ENCODE assay signal across 14 cellular contexts in the genomic region with DNA sequence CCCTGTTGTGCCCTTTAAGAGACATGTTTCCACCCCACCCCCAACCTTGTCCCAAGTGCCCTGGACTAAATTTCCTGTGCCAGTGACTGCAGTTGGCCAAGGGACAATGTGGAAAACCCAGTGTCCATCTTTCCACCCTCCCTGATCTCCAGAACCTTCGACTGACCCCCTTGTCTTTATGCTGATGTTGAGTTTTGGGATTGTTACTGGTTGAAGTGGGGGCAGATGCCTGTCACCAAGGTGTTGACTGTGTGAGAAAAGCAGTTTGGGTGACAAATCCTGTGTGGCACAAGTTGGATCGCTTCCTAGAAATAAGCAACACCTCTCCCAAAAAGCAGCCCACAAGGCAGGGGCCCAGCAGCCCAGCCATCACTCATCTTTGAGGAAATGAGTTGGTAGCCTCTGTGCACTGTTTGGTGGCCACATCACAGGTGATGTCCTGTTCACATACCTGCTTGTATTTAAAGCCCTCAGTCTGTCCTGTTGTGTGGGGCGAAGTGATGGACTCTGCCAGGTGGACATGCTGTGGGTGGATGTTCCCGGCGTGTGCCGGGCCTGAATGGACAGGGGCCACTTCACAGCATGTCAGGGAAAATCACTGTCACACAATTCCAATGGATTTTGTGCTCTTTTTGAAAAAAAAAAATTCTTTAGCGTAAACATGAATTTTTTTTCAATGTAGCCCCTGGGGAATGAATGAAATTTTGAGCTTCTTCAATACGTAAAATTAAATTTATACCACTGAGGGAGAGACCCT. TPM values are rescaled to one million over a fixed set of nuclear protein-coding genes. Genes with fewer than 3 reads are reported as not detected.
DNase-seq lines count a peak whose midpoint lies in the region; ATAC-seq and TF ChIP-seq lines count a peak whose summit lies in the region.
"Had no signal": no experiment of that assay in that cellular context is flagged by ENCODE, and none has a peak within 500 bp of the region (broad histone marks: within the 10 kb centered on the region; RNA-seq: fewer than 3 reads in every experiment).

No MANE protein-coding gene starts in this region.

- H3K9ac ChIP-seq in HCT116 (ENCODE audit: low read length) (no peak overlapping the region), parathyroid adenoma (no peak overlapping the region)

- intact Hi-C loops in HCT116 (cut with micrococcal nuclease) = no loop called here

- POLR2A ChIA-PET in HCT116 (lab: Charles Lee) = no interaction called here
- POLR2A ChIA-PET in HEK293T (lab: Yijun Ruan, JAX) = interaction anchor here (3.2 kb wide), 1 partner anchor 32 kb away, joined by 9 read pairs; the partner anchor contains the start of gene MFN2

- H3K9me3 ChIP-seq in HCT116 (ENCODE audit: control insufficient read depth in 1 of 2, insufficient read depth in 1 of 2, low read depth in 1 of 2, low read length in 2 of 2) (no peaks in the 10 kb centered on the region), parathyroid adenoma (ENCODE audit: control insufficient read depth, low read length) (no peaks in the 10 kb centered on the region)
- H3K9me3 ChIP-seq: colonic mucosa had no signal

- no peaks in the 10 kb centered on the region for H3K27me3 Mint-ChIP-seq in activated T-cell treated with anti-CD3 and anti-CD28 coated beads, Interleukin-2, amount 50 U/mL, for 24 hours
- no peaks in the 10 kb centered on the region for H3K27me3 Mint-ChIP-seq in activated naive CD8-positive, alpha-beta T cell treated with anti-CD3 and anti-CD28 coated beads, Interleukin-2, amount 50 U/mL, for 24 hours

- peaks cover 65% of the 10 kb centered on the region for H3K36me3 Mint-ChIP-seq in activated T-cell treated with anti-CD3 and anti-CD28 coated beads, Interleukin-2, amount 50 U/mL, for 24 hours (ENCODE audit: low read depth)
- peaks cover 19% of the 10 kb centered on the region for H3K36me3 Mint-ChIP-seq in activated naive CD8-positive, alpha-beta T cell treated with anti-CD3 and anti-CD28 coated beads, Interleukin-2, amount 50 U/mL, for 24 hours (ENCODE audit: low read depth)

- H3K9me3 Mint-ChIP-seq in activated T-cell treated with anti-CD3 and anti-CD28 coated beads, Interleukin-2, amount 50 U/mL, for 24 hours = no peaks in the 10 kb centered on the region
- H3K9me3 Mint-ChIP-seq in activated naive CD8-positive, alpha-beta T cell treated with anti-CD3 and anti-CD28 coated beads, Interleukin-2, amount 50 U/mL, for 24 hours = no peaks in the 10 kb centered on the region

- no peak overlapping the region for H3K27ac ChIP-seq in HCT116 (ENCODE audit: low read depth, low read length)
- H3K27ac ChIP-seq in parathyroid adenoma = peak overlapping the region; percentile 78
- H3K27ac ChIP-seq: colonic mucosa had no signal

- no peaks in the 10 kb centered on the region for H3K9me2 ChIP-seq in HCT116 (ENCODE audit: insufficient read depth)

- in situ Hi-C loops in GM13977 (cut with MboI; ENCODE audit: low pct_unique_long_range_greater_than_20kb, low sequenced_read_pairs, unreplicated experiment) = no loop called here

- H3K4me2 ChIP-seq in HCT116 (ENCODE audit: low read length) (no peak overlapping the region), parathyroid adenoma (ENCODE audit: low read length) (peak overlapping the region; percentile 41)

- TF ChIP-seq POLR2A in HCT116 (IDR thresholded peaks at IDR 0.05; ENCODE audit: borderline replicate concordance, extremely low read depth, insufficient read depth, insufficient read length) = no peak

- no peaks in the 10 kb centered on the region for H3K79me2 ChIP-seq in HCT116 (ENCODE audit: insufficient read depth, low read length)
- no peaks in the 10 kb centered on the region for H3K79me2 ChIP-seq in parathyroid adenoma

- H3K27me3 ChIP-seq in HCT116 (ENCODE audit: insufficient read depth, low read length) = no peaks in the 10 kb centered on the region
- no peaks in the 10 kb centered on the region for H3K27me3 ChIP-seq in parathyroid adenoma (ENCODE audit: control insufficient read depth, insufficient read depth, low read length)
- H3K27me3 ChIP-seq: colonic mucosa had no signal

- no peak for TF ChIP-seq CTCF in HCT116 (IDR thresholded peaks at IDR 0.05 in 2 of 3, conservative IDR thresholded peaks at IDR 0.05 in 1 of 3; ENCODE audit: borderline replicate concordance in 1 of 3, insufficient read depth in 1 of 3, low read depth in 2 of 3, low read length in 2 of 3)
- TF ChIP-seq CTCF in parathyroid adenoma (IDR thresholded peaks at IDR 0.05) = no peak
- TF ChIP-seq CTCF in GM13977 (IDR thresholded peaks at IDR 0.05; ENCODE audit: extremely low read depth, insufficient read depth, missing control alignments) = no peak

- no peaks in the 10 kb centered on the region for H4K20me1 ChIP-seq in HCT116 (ENCODE audit: insufficient read depth)

- TSS peak; percentile 44 for BruUV-seq in HCT116 (replicated peaks; lab: Mats Ljungman, UMichigan)

- no peak for ATAC-seq in HCT116
- ATAC-seq in activated naive CD8-positive, alpha-beta T cell treated with anti-CD3 and anti-CD28 coated beads, Interleukin-2, amount 50 U/mL, for 24 hours = peak; percentile 47
- ATAC-seq: esophagus mucosa had no signal

- peaks cover 14 to 23% of the 10 kb centered on the region in 2 experiments; a peak in 3 of 4 replicates for H3K36me3 ChIP-seq in HCT116 (ENCODE audit: control insufficient read depth in 1 of 2, insufficient read depth in 2 of 2, low read length in 2 of 2)
- H3K36me3 ChIP-seq in parathyroid adenoma (ENCODE audit: control insufficient read depth, insufficient read depth, low read length) = no peaks in the 10 kb centered on the region

- CTCF ChIA-PET in HCT116 (lab: Charles Lee) = no interaction called here
- CTCF ChIA-PET in HEK293T (lab: Yijun Ruan, JAX) = no interaction called here

- no peak overlapping the region for H3K4me3 Mint-ChIP-seq in activated T-cell treated with anti-CD3 and anti-CD28 coated beads, Interleukin-2, amount 50 U/mL, for 24 hours
- no peak overlapping the region for H3K4me3 Mint-ChIP-seq in activated naive CD8-positive, alpha-beta T cell treated with anti-CD3 and anti-CD28 coated beads, Interleukin-2, amount 50 U/mL, for 24 hours

- H3K4me1 ChIP-seq in HCT116 (ENCODE audit: control insufficient read depth in 1 of 2, insufficient read depth in 2 of 2, low read length in 2 of 2) (peaks cover 0 to 14% of the 10 kb centered on the region in 2 experiments; a peak in 2 of 4 replicates), parathyroid adenoma (peaks cover 13% of the 10 kb centered on the region)
- H3K4me1 ChIP-seq: colonic mucosa had no signal

- H3K4me3 ChIP-seq in HCT116 (replicated peaks in 1 of 2; ENCODE audit: low read depth in 1 of 2, low read length in 2 of 2) (no peak overlapping the region), parathyroid adenoma (ENCODE audit: low read depth, low read length) (no peak overlapping the region)
- H3K4me3 ChIP-seq: colonic mucosa had no signal

- no peak for TF ChIP-seq RAD21 in HCT116 (IDR thresholded peaks at IDR 0.05; ENCODE audit: low read depth)

- H3K4me1 Mint-ChIP-seq in activated T-cell treated with anti-CD3 and anti-CD28 coated beads, Interleukin-2, amount 50 U/mL, for 24 hours (ENCODE audit: low read depth) = peaks cover 30% of the 10 kb centered on the region
- H3K4me1 Mint-ChIP-seq in activated naive CD8-positive, alpha-beta T cell treated with anti-CD3 and anti-CD28 coated beads, Interleukin-2, amount 50 U/mL, for 24 hours = peaks cover 21% of the 10 kb centered on the region

- no peak overlapping the region for H2AFZ ChIP-seq in HCT116 (ENCODE audit: low read depth, low read length, poor library complexity, severe bottlenecking)
- no peak overlapping the region for H2AFZ ChIP-seq in parathyroid adenoma

- RAD21 ChIA-PET in HCT116 (lab: Charles Lee; ENCODE audit: low non-redundant PET in 1 of 2, low total read pairs in 2 of 2, uncharacterized antibody in 2 of 2, unreplicated experiment in 2 of 2) = no interaction called here

- DNase-seq in activated T-cell treated with anti-CD3 and anti-CD28 coated beads, Interleukin-2, amount 50 U/mL, for 24 hours = no peak
- DNase-seq in activated T-cell treated with anti-CD3 and anti-CD28 coated beads for 4 hours = no peak
- DNase-seq in HCT116 (ENCODE audit: low read depth, low spot score) = no peak
- no peak for DNase-seq in activated naive CD8-positive, alpha-beta T cell treated with anti-CD3 and anti-CD28 coated beads, Interleukin-2, amount 50 U/mL, for 24 hours
- no peak for DNase-seq in HEK293T (ENCODE audit: extremely low spot score)
- no peak for DNase-seq in GM13977 (ENCODE audit: low spot score)
- DNase-seq in NCI-H1092 (lab: John Stamatoyannopoulos, UW) = no peak
- DNase-seq: amygdala; colonic mucosa; NK-92 treated with Interleukin-12 subunit alpha and Interleukin-12 subunit beta, amount 100 ng/mL, for 24 hours had no signal

- H3K27ac Mint-ChIP-seq in activated T-cell treated with anti-CD3 and anti-CD28 coated beads, Interleukin-2, amount 50 U/mL, for 24 hours = peak overlapping the region; percentile 87
- peak overlapping the region; percentile 26 for H3K27ac Mint-ChIP-seq in activated naive CD8-positive, alpha-beta T cell treated with anti-CD3 and anti-CD28 coated beads, Interleukin-2, amount 50 U/mL, for 24 hours

TF ChIP-seq in HCT116, 20 proteins besides CTCF, POLR2A, EP300 and RAD21 (continues in another document):
- TF ChIP-seq EGR1 (IDR thresholded peaks at IDR 0.05; ENCODE audit: low read depth) = no peak
- TF ChIP-seq SP1 (IDR thresholded peaks at IDR 0.05; ENCODE audit: low read depth) = no peak
- no peak for TF ChIP-seq YY1 (IDR thresholded peaks at IDR 0.05; ENCODE audit: extremely low read depth, insufficient replicate concordance, low read depth, low read length)
- TF ChIP-seq SRF (IDR thresholded peaks at IDR 0.05; ENCODE audit: low read depth) = no peak
- no peak for TF ChIP-seq POLR2AphosphoS5 (IDR thresholded peaks at IDR 0.05; ENCODE audit: low read depth, low read length)

TF ChIP-seq in HEK293T, 16 proteins besides CTCF, POLR2A, EP300 and RAD21:
- TF ChIP-seq SUZ12 (IDR thresholded peaks at IDR 0.05) = no peak
- no peak for TF ChIP-seq CTBP1 (IDR thresholded peaks at IDR 0.05; ENCODE audit: borderline replicate concordance)
- TF ChIP-seq FOXA1 (IDR thresholded peaks at IDR 0.05) = no peak
- no peak for TF ChIP-seq TARDBP (IDR thresholded peaks at IDR 0.05)
- no peak for TF ChIP-seq SP1 (IDR thresholded peaks at IDR 0.05)
- no peak for TF ChIP-seq FOXK2 (IDR thresholded peaks at IDR 0.05)
- no peak for TF ChIP-seq FOXM1 (IDR thresholded peaks at IDR 0.05; ENCODE audit: borderline replicate concordance)
- TF ChIP-seq ARNT (IDR thresholded peaks at IDR 0.05) = no peak

RNA-seq across cellular contexts. Expression of gene MIIP, which starts 6.6 kb away (rescaled TPM):
- total RNA-seq in HCT116 (2021; ENCODE audit: unreplicated experiment) = 39.6 TPM
- 45.1 and 45.2 TPM in 2 replicates for polyA plus RNA-seq in HCT116 (2012)

RNA-seq across cellular contexts. Expression of gene MFN2, which starts 32.5 kb away (rescaled TPM):
- 83.0 TPM for total RNA-seq in HCT116 (2021; ENCODE audit: unreplicated experiment)
- 68.4 and 71.0 TPM in 2 replicates for polyA plus RNA-seq in HCT116 (2012)

RNA-seq across cellular contexts. Expression of gene TNFRSF8, which starts 50.4 kb away (rescaled TPM):
- total RNA-seq in HCT116 (2021; ENCODE audit: unreplicated experiment) = 0.17 TPM
- 0.09 and 0.10 TPM in 2 replicates for polyA plus RNA-seq in HCT116 (2012)
- total RNA-seq: SK-MEL-5, temporal lobe had no signal
